ENCODE assay signal across 8 cellular contexts in genomic region chr9:36190388-36191289, GRCh38. TPM values are rescaled to one million over a fixed set of nuclear protein-coding genes. Genes with fewer than 3 reads are reported as not detected.
DNase-seq lines count a peak whose midpoint lies in the region; ATAC-seq and TF ChIP-seq lines count a peak whose summit lies in the region.

Gene CLTA, plus strand, starts transcription at chr9:36190921. Its CDS starts 136 bp downstream, at chr9:36191057.

- TF ChIP-seq CTCF in AG10803 (conservative IDR thresholded peaks at IDR 0.05; ENCODE audit: low read length) (peak; percentile 68), activated B cell treated with CpG ODN at 0.5 μM for 24 hours (IDR thresholded peaks at IDR 0.05) (no peak)

- H3K27me3 Mint-ChIP-seq in activated B cell treated with CpG ODN at 0.5 μM for 24 hours (no peaks in the 10 kb centered on the region), immature natural killer cell (ENCODE audit: low read depth in 3 of 3) (peaks cover 2 to 8% (median 5%) of the 10 kb centered on the region in 3 donors)

- H3K4me3 Mint-ChIP-seq in activated B cell treated with CpG ODN at 0.5 μM for 24 hours (peak within 1 kb of the TSS; percentile 95), immature natural killer cell (peak within 1 kb of the TSS; percentile 89 to 98 (median 95))

- H3K36me3 Mint-ChIP-seq in activated B cell treated with CpG ODN at 0.5 μM for 24 hours (ENCODE audit: low read depth) (peaks cover 27% of the 10 kb centered on the region), immature natural killer cell (peaks cover 0 to 4% (median 0%) of the 10 kb centered on the region in 3 donors)

- H3K27ac Mint-ChIP-seq in activated B cell treated with CpG ODN at 0.5 μM for 24 hours, result peak within 1 kb of the TSS; percentile 91
- peak within 1 kb of the TSS; percentile 93 to 97 (median 94) for H3K27ac Mint-ChIP-seq in immature natural killer cell

- H3K4me1 Mint-ChIP-seq in activated B cell treated with CpG ODN at 0.5 μM for 24 hours (peaks cover 51% of the 10 kb centered on the region), immature natural killer cell (peaks cover 75 to 80% of the 10 kb centered on the region in 2 donors)

- CTCF ChIA-PET in activated B cell treated with CpG ODN at 0.5 μM for 24 hours (lab: Charles Lee), result interaction anchor here (0.5 to 3.7 kb wide), 10 partner anchors 10 to 538 kb away, joined by 3 to 25 read pairs (median 6); no protein-coding TSS in a partner anchor

- peak; percentile 99 for DNase-seq in AG10803 (ENCODE audit: low read depth)
- peak; percentile 99 for DNase-seq in NCI-H345 (lab: John Stamatoyannopoulos, UW)
- DNase-seq in activated B cell treated with CpG ODN at 0.5 μM for 24 hours, result peak; percentile 84
- DNase-seq in caudate nucleus (lab: John Stamatoyannopoulos, UW), result peak; percentile 90 to 99 (median 97)
- DNase-seq in immature natural killer cell, result peak; percentile 95 to 96 (median 95)
- peak; percentile 94 for DNase-seq in smooth muscle cell of the brain vasculature (ENCODE audit: low read depth, low spot score)

- H3K9me3 Mint-ChIP-seq in activated B cell treated with CpG ODN at 0.5 μM for 24 hours, result no peaks in the 10 kb centered on the region
- H3K9me3 Mint-ChIP-seq in immature natural killer cell, result no peaks in the 10 kb centered on the region

- H3K4me3 ChIP-seq in AG10803 (ENCODE audit: low read length), result peak within 1 kb of the TSS; percentile 94

- peak; percentile 99 for ATAC-seq in GM19023 (IDR thresholded peaks at IDR 0.05; ENCODE audit: unreplicated experiment)
- ATAC-seq in HG03280 (IDR thresholded peaks at IDR 0.05; ENCODE audit: unreplicated experiment), result peak; percentile 98
- ATAC-seq in activated B cell treated with CpG ODN at 0.5 μM for 24 hours (ENCODE audit: low read depth), result peak; percentile 98

- peak within 1 kb of the TSS; percentile 98 for H3K27ac ChIP-seq in caudate nucleus (ENCODE audit: low read depth, low read length)

- intact Hi-C loops in activated B cell treated with CpG ODN at 0.5 μM for 24 hours (cut with micrococcal nuclease), result loop anchor here (1.0 to 2.0 kb wide), 8 partner anchors 24 to 296 kb away; partner anchors contain the start of genes GLIPR2 and GNE

- POLR2A ChIA-PET in activated B cell treated with CpG ODN at 0.5 μM for 24 hours (lab: Charles Lee), result interaction anchor here (0.6 to 1.9 kb wide), 22 partner anchors 9 to 1557 kb away, joined by 3 to 18 read pairs (median 4); partner anchors contain the start of genes GLIPR2, GNE, RECK and SPAG8

RNA-seq across cellular contexts. Expression of gene CLTA, which starts in this region (rescaled TPM):
- total RNA-seq in activated B cell treated with CpG ODN at 0.5 μM for 24 hours, result 104 and 115 TPM in 2 replicates
- polyA plus RNA-seq in immature natural killer cell, result 100 to 1,000 TPM in 1 of 3 donors, 10 to 100 TPM in 2; 62.2 to 121 (median 89.0) TPM

Comparison
In these comparisons a context has a peak if more than half of its experiments do, and no peak if none do; other contexts are left out.
1. Peak in every context shown above with its lines: DNase-seq, ATAC-seq, H3K4me3 ChIP-seq and H3K27ac ChIP-seq.